8 cellular contexts compared by ENCODE assay signal in the genomic region with DNA sequence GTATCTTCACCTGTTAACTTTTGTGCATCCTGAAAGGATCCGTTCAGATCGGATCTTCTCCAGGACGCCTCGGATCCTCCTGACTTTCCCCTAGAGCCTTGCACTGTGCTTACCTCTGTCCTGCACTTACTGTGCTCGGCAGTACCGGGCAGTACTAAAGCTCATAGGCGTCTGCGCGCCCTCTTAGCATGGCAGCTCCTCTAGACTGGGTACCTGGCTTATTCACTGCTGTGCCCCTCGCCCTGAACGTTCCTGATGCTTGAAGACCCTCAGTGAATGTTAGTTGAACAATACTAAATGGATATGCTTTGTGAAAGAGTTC. TPM values are rescaled to one million over a fixed set of nuclear protein-coding genes. Genes with fewer than 3 reads are reported as not detected.
DNase-seq lines count a peak whose midpoint lies in the region; ATAC-seq, FAIRE-seq and TF ChIP-seq lines count a peak whose summit lies in the region.

No MANE protein-coding gene starts in this region.

- no peak overlapping the region for H3K4ac ChIP-seq in H1 (replicated peaks; ENCODE audit: insufficient read length, low read depth, low read length)

- H3K9me3 ChIP-seq in CD4-positive, CD25-positive, alpha-beta regulatory T cell (ENCODE audit: control insufficient read depth in 2 of 2, low read length in 2 of 2), result no peaks in the 10 kb centered on the region
- H3K9me3 ChIP-seq in MG63, result no peaks in the 10 kb centered on the region
- H3K9me3 ChIP-seq in H1 (ENCODE audit: insufficient read depth in 2 of 2, low read depth in 1 of 2, low read length in 1 of 2), result no peaks in the 10 kb centered on the region
- H3K9me3 ChIP-seq in naive thymus-derived CD4-positive, alpha-beta T cell (ENCODE audit: control insufficient read depth in 2 of 3, low read length in 3 of 3), result no peaks in the 10 kb centered on the region
- peaks cover 8% of the 10 kb centered on the region for H3K9me3 ChIP-seq in WERI-Rb-1 (ENCODE audit: severe bottlenecking)

- H3K27ac Mint-ChIP-seq in CD4-positive, CD25-positive, alpha-beta regulatory T cell, result peak overlapping the region in 2 of 3 donors; percentile 76 to 86
- H3K27ac Mint-ChIP-seq in naive thymus-derived CD4-positive, alpha-beta T cell, result peak overlapping the region; percentile 24 to 93 (median 75)

- H4K5ac ChIP-seq in H1 (ENCODE audit: insufficient read length, low read depth, low read length), result no peak overlapping the region

- peak overlapping the region in 1 of 4 experiments; percentile 12; a peak in 2 of 7 replicates for H3K9ac ChIP-seq in H1 (replicated peaks in 1 of 4; ENCODE audit: extremely low read depth in 1 of 4, low read depth in 3 of 4, low read length in 3 of 4)

- H3K79me1 ChIP-seq in H1 (ENCODE audit: low read depth, low read length), result no peaks in the 10 kb centered on the region

- H3K18ac ChIP-seq in H1 (ENCODE audit: extremely low read depth, low read length), result no peak overlapping the region

- no peak overlapping the region for H2BK15ac ChIP-seq in H1 (ENCODE audit: low read length)

- peak overlapping the region; percentile 74 for H3K4me3 ChIP-seq in CD4-positive, CD25-positive, alpha-beta regulatory T cell (ENCODE audit: low read depth, low read length)
- H3K4me3 ChIP-seq in MG63 (peak overlapping the region; percentile 62), H1 (ENCODE audit: extremely low read depth in 1 of 4, insufficient read depth in 2 of 4, low read depth in 3 of 4, low read length in 4 of 4) (peak overlapping the region; percentile 44 to 72 (median 72)), WERI-Rb-1 (ENCODE audit: low read depth, low read length) (no peak overlapping the region)
- peak overlapping the region; percentile 87 for H3K4me3 ChIP-seq in naive thymus-derived CD4-positive, alpha-beta T cell (ENCODE audit: low read length)

- no peak overlapping the region for H2BK12ac ChIP-seq in H1 (ENCODE audit: low read depth, low read length)

- no peak overlapping the region for H3K27ac ChIP-seq in CD4-positive, CD25-positive, alpha-beta regulatory T cell (ENCODE audit: insufficient read depth, low read length, poor library complexity, severe bottlenecking)
- H3K27ac ChIP-seq in H1 (ENCODE audit: low read depth, low read length), result no peak overlapping the region
- peak overlapping the region; percentile 77 for H3K27ac ChIP-seq in naive thymus-derived CD4-positive, alpha-beta T cell (ENCODE audit: low read depth, low read length)
- H3K27ac ChIP-seq in WERI-Rb-1, result no peak overlapping the region

- TF ChIP-seq RAD21 in H1 (IDR thresholded peaks at IDR 0.05 in 1 of 2, conservative IDR thresholded peaks at IDR 0.05 in 1 of 2; ENCODE audit: low read depth in 2 of 2, low read length in 2 of 2), result no peak

- WGBS in H1 (ENCODE audit: extremely low coverage in 1 of 2, insufficient coverage in 1 of 2, insufficient read length in 1 of 2, insufficient replicate concordance in 2 of 2, low coverage in 1 of 2, low lambda C conversion rate in 2 of 2, missing lambda C conversion rate in 1 of 2), 2 experiments, result 43% methylated on average over 11 of the region's 11 CpGs; no CpG with 5 or more reads in 1 of the 2 experiments

- CTCF ChIA-PET in H1 (lab: Charles Lee; ENCODE audit: partially characterized antibody), result no interaction called here
- CTCF ChIA-PET in naive thymus-derived CD4-positive, alpha-beta T cell (lab: Charles Lee), result no interaction called here

- intact Hi-C loops in naive thymus-derived CD4-positive, alpha-beta T cell (cut with micrococcal nuclease), result loop anchor here (5.0 to 10.0 kb wide), 7 partner anchors 84 to 873 kb away; a partner anchor contains a TSS

- no peak for TF ChIP-seq CTCF in H1 (IDR thresholded peaks at IDR 0.05; ENCODE audit: control extremely low read depth in 1 of 3, insufficient read depth in 1 of 3, low read depth in 1 of 3, low read length in 3 of 3)
- no peak for TF ChIP-seq CTCF in WERI-Rb-1 (IDR thresholded peaks at IDR 0.05; ENCODE audit: low read depth, low read length)

- H3K27me3 Mint-ChIP-seq in CD4-positive, CD25-positive, alpha-beta regulatory T cell, result peaks cover 9% of the 10 kb centered on the region
- H3K27me3 Mint-ChIP-seq in naive thymus-derived CD4-positive, alpha-beta T cell, result peaks cover 0 to 6% (median 0%) of the 10 kb centered on the region in 5 donors

- no peaks in the 10 kb centered on the region for H3K27me3 ChIP-seq in CD4-positive, CD25-positive, alpha-beta regulatory T cell (ENCODE audit: control insufficient read depth, insufficient read depth, low read length)
- H3K27me3 ChIP-seq in MG63 (no peaks in the 10 kb centered on the region), H1 (replicated peaks in 1 of 4; ENCODE audit: control insufficient read depth in 3 of 4, extremely low read depth in 1 of 4, insufficient read depth in 3 of 4, low read length in 3 of 4) (peaks cover 9 to 30% (median 24%) of the 10 kb centered on the region in 4 experiments), WERI-Rb-1 (ENCODE audit: insufficient read depth, low read depth, severe bottlenecking) (no peaks in the 10 kb centered on the region)
- H3K27me3 ChIP-seq in naive thymus-derived CD4-positive, alpha-beta T cell (ENCODE audit: control insufficient read depth in 2 of 2, insufficient read depth in 2 of 2, low read length in 2 of 2), result no peaks in the 10 kb centered on the region

- H3K36me3 Mint-ChIP-seq in CD4-positive, CD25-positive, alpha-beta regulatory T cell, result no peaks in the 10 kb centered on the region
- H3K36me3 Mint-ChIP-seq in naive thymus-derived CD4-positive, alpha-beta T cell, result peaks cover 0 to 12% (median 0%) of the 10 kb centered on the region in 5 donors

- TF ChIP-seq EP300 in H1 (IDR thresholded peaks at IDR 0.05; ENCODE audit: borderline replicate concordance in 1 of 2, low read depth in 2 of 2, low read length in 2 of 2), result no peak

- TF ChIP-seq POLR2A in H1 (IDR thresholded peaks at IDR 0.05; ENCODE audit: control extremely low read depth in 1 of 2, low read depth in 2 of 2, low read length in 2 of 2), result no peak

- no peak overlapping the region for H3K14ac ChIP-seq in H1 (ENCODE audit: insufficient read length)

- H3K23ac ChIP-seq in H1 (ENCODE audit: insufficient read length), result no peak overlapping the region

- FAIRE-seq in H1 (lab: Jason Lieb, UNC), result no peak

- POLR2A ChIA-PET in H1 (lab: Charles Lee; ENCODE audit: partially characterized antibody), result interaction anchor here (1.3 kb wide), 1 partner anchor 22 kb away, joined by 4 read pairs; no protein-coding TSS in a partner anchor
- POLR2A ChIA-PET in naive thymus-derived CD4-positive, alpha-beta T cell (lab: Charles Lee), result no interaction called here

- no peak overlapping the region for H2BK20ac ChIP-seq in H1 (ENCODE audit: low read length)

- peak overlapping the region; percentile 87 to 96 (median 90) for H3K4me3 Mint-ChIP-seq in CD4-positive, CD25-positive, alpha-beta regulatory T cell
- peak overlapping the region; percentile 82 to 96 (median 88) for H3K4me3 Mint-ChIP-seq in naive thymus-derived CD4-positive, alpha-beta T cell

- ATAC-seq in CD4-positive, CD25-positive, alpha-beta regulatory T cell (ENCODE audit: low read depth in 2 of 2), result no peak
- no peak for ATAC-seq in naive thymus-derived CD4-positive, alpha-beta T cell
- no peak for ATAC-seq in HG02973 (IDR thresholded peaks at IDR 0.05; ENCODE audit: unreplicated experiment)

- no peaks in the 10 kb centered on the region for H3K36me3 ChIP-seq in CD4-positive, CD25-positive, alpha-beta regulatory T cell (ENCODE audit: control insufficient read depth, insufficient read depth, low read length)
- H3K36me3 ChIP-seq in MG63, result no peaks in the 10 kb centered on the region
- H3K36me3 ChIP-seq in H1 (ENCODE audit: control insufficient read depth in 2 of 4, insufficient read depth in 4 of 4, low read length in 3 of 4), result no peaks in the 10 kb centered on the region
- peaks cover 0 to 5% (median 0%) of the 10 kb centered on the region in 3 experiments for H3K36me3 ChIP-seq in naive thymus-derived CD4-positive, alpha-beta T cell (ENCODE audit: control insufficient read depth in 2 of 3, insufficient read depth in 3 of 3, low read length in 3 of 3)
- H3K36me3 ChIP-seq in WERI-Rb-1, result no peaks in the 10 kb centered on the region

- peaks cover 14% of the 10 kb centered on the region; the same call in 1 of the 2 replicates for H3K23me2 ChIP-seq in H1 (ENCODE audit: low read depth, low read length)

- no peak overlapping the region for H2AK5ac ChIP-seq in H1 (ENCODE audit: low read depth, low read length)

- no peak overlapping the region for H2BK120ac ChIP-seq in H1 (replicated peaks; ENCODE audit: low read depth, low read length)

- H2AFZ ChIP-seq in H1 (ENCODE audit: low read length), result peak overlapping the region; percentile 84

- no peak overlapping the region for H2BK5ac ChIP-seq in H1 (ENCODE audit: low read depth, low read length)

- H3K56ac ChIP-seq in H1 (replicated peaks; ENCODE audit: insufficient read length, low read depth, low read length), result no peak overlapping the region

- DNase-seq in CD4-positive, CD25-positive, alpha-beta regulatory T cell, result no peak
- no peak for DNase-seq in MG63
- DNase-seq in H1 (ENCODE audit: low read depth in 1 of 2, low spot score in 2 of 2), result no peak
- DNase-seq in naive thymus-derived CD4-positive, alpha-beta T cell, result no peak
- no peak for DNase-seq in HPDE6-E6E7 (ENCODE audit: extremely low spot score)
- DNase-seq in COR-L47 (lab: John Stamatoyannopoulos, UW), result no peak
- no peak for DNase-seq in WERI-Rb-1

- no peaks in the 10 kb centered on the region for H3K79me2 ChIP-seq in H1 (ENCODE audit: control insufficient read depth in 1 of 2, insufficient read depth in 2 of 2, low read length in 2 of 2)

- H3K9me3 Mint-ChIP-seq in CD4-positive, CD25-positive, alpha-beta regulatory T cell, result no peaks in the 10 kb centered on the region
- no peaks in the 10 kb centered on the region for H3K9me3 Mint-ChIP-seq in naive thymus-derived CD4-positive, alpha-beta T cell

- peaks cover 11% of the 10 kb centered on the region for H3K4me1 ChIP-seq in CD4-positive, CD25-positive, alpha-beta regulatory T cell (ENCODE audit: control insufficient read depth, insufficient read depth, low read length, poor library complexity, severe bottlenecking)
- peaks cover 0 to 3% (median 2%) of the 10 kb centered on the region in 4 experiments; a peak in 2 of 7 replicates for H3K4me1 ChIP-seq in H1 (replicated peaks in 1 of 4; ENCODE audit: control insufficient read depth in 3 of 4, insufficient read depth in 4 of 4, low read length in 3 of 4)
- peaks cover 4 to 7% of the 10 kb centered on the region in 2 donors for H3K4me1 ChIP-seq in naive thymus-derived CD4-positive, alpha-beta T cell (ENCODE audit: control insufficient read depth in 2 of 2, insufficient read depth in 2 of 2, low read length in 2 of 2)

- H3K4me2 ChIP-seq in H1 (ENCODE audit: insufficient read depth in 1 of 2, low read depth in 2 of 2, low read length in 2 of 2), result peak overlapping the region; percentile 84 to 96

- no peak overlapping the region for H4K8ac ChIP-seq in H1 (ENCODE audit: extremely low read depth, insufficient read depth, low read length)

- peaks cover 5 to 25% (median 20%) of the 10 kb centered on the region in 4 donors for H3K4me1 Mint-ChIP-seq in CD4-positive, CD25-positive, alpha-beta regulatory T cell
- H3K4me1 Mint-ChIP-seq in naive thymus-derived CD4-positive, alpha-beta T cell, result peaks cover 16 to 40% (median 21%) of the 10 kb centered on the region in 7 donors

- H4K20me1 ChIP-seq in H1 (replicated peaks in 1 of 2; ENCODE audit: control insufficient read depth in 1 of 2, insufficient read depth in 2 of 2, low read length in 2 of 2), result no peaks in the 10 kb centered on the region

- no peak overlapping the region for H4K91ac ChIP-seq in H1 (replicated peaks; ENCODE audit: insufficient read length, low read length)

RNA-seq across cellular contexts. Expression of a gene that starts 1.0 kb away (rescaled TPM):
- total RNA-seq in CD4-positive, CD25-positive, alpha-beta regulatory T cell, result 58.9 TPM
- 100 to 1,000 TPM; 150 to 213 (median 169) TPM for polyA plus RNA-seq in CD4-positive, CD25-positive, alpha-beta regulatory T cell
- 74.0 and 115 TPM in 2 replicates for total RNA-seq in MG63 (2014; rRNA removed; shearing (Covaris generic); ENCODE audit: low replicate concordance)
- total RNA-seq in H1 (2021; fragmentation: NEBNext Ultra II Directional; extraction: Animal tissue kit (Norgen Biotek cat#: 25700)), result 53.0 and 54.3 TPM in 2 replicates
- polyA plus RNA-seq in H1 (2011; rRNA removed), result 7.0 and 20.9 TPM in 2 replicates
- 32.3 TPM for polyA plus RNA-seq in H1 (2011; cell fraction: cytosol; rRNA removed)
- polyA plus RNA-seq in H1 (2011; cell fraction: nucleus; rRNA removed), result 5.2 TPM
- 33.8 to 67.0 TPM (median 39.2 TPM) in 4 replicates for polyA plus RNA-seq in H1 (2012, experiment 1 of 2)
- polyA plus RNA-seq in H1 (2012, experiment 2 of 2), result 12.2 TPM
- polyA plus RNA-seq in H1 (2013, experiment 1 of 2), result 23.7 TPM
- 23.9 TPM for polyA plus RNA-seq in H1 (2013, experiment 2 of 2)
- polyA minus RNA-seq in H1 (2011; rRNA and poly(A)+ RNA removed), result 13.8 and 17.2 TPM in 2 replicates
- 7.0 TPM for polyA minus RNA-seq in H1 (2011; cell fraction: cytosol; rRNA and poly(A)+ RNA removed)
- polyA minus RNA-seq in H1 (2011; cell fraction: nucleus; rRNA and poly(A)+ RNA removed), result 10.6 TPM
- 10 to 100 TPM; 39.4 to 88.7 (median 48.3) TPM for total RNA-seq in naive thymus-derived CD4-positive, alpha-beta T cell
- polyA plus RNA-seq in naive thymus-derived CD4-positive, alpha-beta T cell, result 100 to 1,000 TPM; 105 to 163 TPM

RNA-seq across cellular contexts. Expression of a gene that starts 6.5 kb away (rescaled TPM):
- total RNA-seq in CD4-positive, CD25-positive, alpha-beta regulatory T cell, result 121 TPM
- 10 to 100 TPM; 26.3 to 40.0 (median 33.6) TPM for polyA plus RNA-seq in CD4-positive, CD25-positive, alpha-beta regulatory T cell
- 11.8 and 28.2 TPM in 2 replicates for total RNA-seq in MG63 (2014; rRNA removed; shearing (Covaris generic); ENCODE audit: low replicate concordance)
- total RNA-seq in H1 (2021; fragmentation: NEBNext Ultra II Directional; extraction: Animal tissue kit (Norgen Biotek cat#: 25700)), result 17.0 and 17.5 TPM in 2 replicates
- polyA plus RNA-seq in H1 (2011; rRNA removed), result 19.4 and 28.5 TPM in 2 replicates
- polyA plus RNA-seq in H1 (2011; cell fraction: cytosol; rRNA removed), result 32.7 TPM
- polyA plus RNA-seq in H1 (2011; cell fraction: nucleus; rRNA removed), result 63.6 TPM
- 32.2 to 34.7 TPM (median 34.4 TPM) in 4 replicates for polyA plus RNA-seq in H1 (2012, experiment 1 of 2)
- polyA plus RNA-seq in H1 (2012, experiment 2 of 2), result 8.6 TPM
- 17.5 TPM for polyA plus RNA-seq in H1 (2013, experiment 1 of 2)
- polyA plus RNA-seq in H1 (2013, experiment 2 of 2), result 14.0 TPM
- 15.4 and 17.7 TPM in 2 replicates for polyA minus RNA-seq in H1 (2011; rRNA and poly(A)+ RNA removed)
- 14.8 TPM for polyA minus RNA-seq in H1 (2011; cell fraction: cytosol; rRNA and poly(A)+ RNA removed)
- 12.4 TPM for polyA minus RNA-seq in H1 (2011; cell fraction: nucleus; rRNA and poly(A)+ RNA removed)
- 100 to 1,000 TPM in 4 of 5 experiments, 10 to 100 TPM in 1; 77.6 to 200 (median 194) TPM for total RNA-seq in naive thymus-derived CD4-positive, alpha-beta T cell
- polyA plus RNA-seq in naive thymus-derived CD4-positive, alpha-beta T cell, result 10 to 100 TPM; 31.8 to 33.0 TPM
